Comparison of ENCODE assay signal across 1 cellular context in the genomic region with DNA sequence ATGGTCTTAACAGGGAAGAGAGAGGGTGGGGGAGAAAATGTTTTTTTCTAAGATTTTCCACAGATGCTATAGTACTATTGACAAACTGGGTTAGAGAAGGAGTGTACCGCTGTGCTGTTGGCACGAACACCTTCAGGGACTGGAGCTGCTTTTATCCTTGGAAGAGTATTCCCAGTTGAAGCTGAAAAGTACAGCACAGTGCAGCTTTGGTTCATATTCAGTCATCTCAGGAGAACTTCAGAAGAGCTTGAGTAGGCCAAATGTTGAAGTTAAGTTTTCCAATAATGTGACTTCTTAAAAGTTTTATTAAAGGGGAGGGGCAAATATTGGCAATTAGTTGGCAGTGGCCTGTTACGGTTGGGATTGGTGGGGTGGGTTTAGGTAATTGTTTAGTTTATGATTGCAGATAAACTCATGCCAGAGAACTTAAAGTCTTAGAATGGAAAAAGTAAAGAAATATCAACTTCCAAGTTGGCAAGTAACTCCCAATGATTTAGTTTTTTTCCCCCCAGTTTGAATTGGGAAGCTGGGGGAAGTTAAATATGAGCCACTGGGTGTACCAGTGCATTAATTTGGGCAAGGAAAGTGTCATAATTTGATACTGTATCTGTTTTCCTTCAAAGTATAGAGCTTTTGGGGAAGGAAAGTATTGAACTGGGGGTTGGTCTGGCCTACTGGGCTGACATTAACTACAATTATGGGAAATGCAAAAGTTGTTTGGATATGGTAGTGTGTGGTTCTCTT.
TF ChIP-seq lines count a peak whose summit lies in the region.

No MANE protein-coding gene starts in this region.

TF ChIP-seq in K562, 482 proteins besides CTCF, POLR2A, EP300 and RAD21 (continues in another document):
- TF ChIP-seq, protein P1, sequence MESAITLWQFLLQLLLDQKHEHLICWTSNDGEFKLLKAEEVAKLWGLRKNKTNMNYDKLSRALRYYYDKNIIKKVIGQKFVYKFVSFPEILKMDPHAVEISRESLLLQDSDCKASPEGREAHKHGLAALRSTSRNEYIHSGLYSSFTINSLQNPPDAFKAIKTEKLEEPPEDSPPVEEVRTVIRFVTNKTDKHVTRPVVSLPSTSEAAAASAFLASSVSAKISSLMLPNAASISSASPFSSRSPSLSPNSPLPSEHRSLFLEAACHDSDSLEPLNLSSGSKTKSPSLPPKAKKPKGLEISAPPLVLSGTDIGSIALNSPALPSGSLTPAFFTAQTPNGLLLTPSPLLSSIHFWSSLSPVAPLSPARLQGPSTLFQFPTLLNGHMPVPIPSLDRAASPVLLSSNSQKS (CRISPR knock-in tag; IDR thresholded peaks at IDR 0.05), result peak; percentile 27; the same call in 1 of the 2 replicates
- TF ChIP-seq BHLHE40 (IDR thresholded peaks at IDR 0.05; ENCODE audit: low read length), result no peak
- TF ChIP-seq ZNF354B (CRISPR knock-in tag; IDR thresholded peaks at IDR 0.05), result no peak; the same call in 1 of the 2 replicates
- TF ChIP-seq SRSF1 (IDR thresholded peaks at IDR 0.05; ENCODE audit: low read depth, low read length), result no peak
- no peak for TF ChIP-seq ETV5 (CRISPR knock-in tag; IDR thresholded peaks at IDR 0.05; ENCODE audit: low read depth)
- no peak for TF ChIP-seq MYNN (IDR thresholded peaks at IDR 0.05)
- TF ChIP-seq MYNN (CRISPR knock-in tag; IDR thresholded peaks at IDR 0.05), result no peak
- peak; percentile 6; the same call in 1 of the 2 replicates for TF ChIP-seq XRCC3 (IDR thresholded peaks at IDR 0.05)
- TF ChIP-seq CBX8 (IDR thresholded peaks at IDR 0.05; ENCODE audit: borderline replicate concordance, extremely low read depth, low read depth, low read length, poor library complexity, severe bottlenecking), result no peak
- no peak for TF ChIP-seq HNRNPK (IDR thresholded peaks at IDR 0.05; ENCODE audit: low read depth, low read length, poor library complexity, severe bottlenecking)
- no peak for TF ChIP-seq ZZZ3 (IDR thresholded peaks at IDR 0.05)
- TF ChIP-seq, protein P2, sequence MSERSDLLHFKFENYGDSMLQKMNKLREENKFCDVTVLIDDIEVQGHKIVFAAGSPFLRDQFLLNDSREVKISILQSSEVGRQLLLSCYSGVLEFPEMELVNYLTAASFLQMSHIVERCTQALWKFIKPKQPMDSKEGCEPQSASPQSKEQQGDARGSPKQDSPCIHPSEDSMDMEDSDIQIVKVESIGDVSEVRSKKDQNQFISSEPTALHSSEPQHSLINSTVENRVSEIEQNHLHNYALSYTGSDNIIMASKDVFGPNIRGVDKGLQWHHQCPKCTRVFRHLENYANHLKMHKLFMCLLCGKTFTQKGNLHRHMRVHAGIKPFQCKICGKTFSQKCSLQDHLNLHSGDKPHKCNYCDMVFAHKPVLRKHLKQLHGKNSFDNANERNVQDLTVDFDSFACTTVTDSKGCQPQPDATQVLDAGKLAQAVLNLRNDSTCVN (CRISPR knock-in tag; IDR thresholded peaks at IDR 0.05), result 0 out of 2 replicates have a peak, but pooled peaks have one; percentile 7
- TF ChIP-seq, protein P3, sequence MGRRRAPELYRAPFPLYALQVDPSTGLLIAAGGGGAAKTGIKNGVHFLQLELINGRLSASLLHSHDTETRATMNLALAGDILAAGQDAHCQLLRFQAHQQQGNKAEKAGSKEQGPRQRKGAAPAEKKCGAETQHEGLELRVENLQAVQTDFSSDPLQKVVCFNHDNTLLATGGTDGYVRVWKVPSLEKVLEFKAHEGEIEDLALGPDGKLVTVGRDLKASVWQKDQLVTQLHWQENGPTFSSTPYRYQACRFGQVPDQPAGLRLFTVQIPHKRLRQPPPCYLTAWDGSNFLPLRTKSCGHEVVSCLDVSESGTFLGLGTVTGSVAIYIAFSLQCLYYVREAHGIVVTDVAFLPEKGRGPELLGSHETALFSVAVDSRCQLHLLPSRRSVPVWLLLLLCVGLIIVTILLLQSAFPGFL (CRISPR knock-in tag; IDR thresholded peaks at IDR 0.05), result no peak
- TF ChIP-seq, protein P4, sequence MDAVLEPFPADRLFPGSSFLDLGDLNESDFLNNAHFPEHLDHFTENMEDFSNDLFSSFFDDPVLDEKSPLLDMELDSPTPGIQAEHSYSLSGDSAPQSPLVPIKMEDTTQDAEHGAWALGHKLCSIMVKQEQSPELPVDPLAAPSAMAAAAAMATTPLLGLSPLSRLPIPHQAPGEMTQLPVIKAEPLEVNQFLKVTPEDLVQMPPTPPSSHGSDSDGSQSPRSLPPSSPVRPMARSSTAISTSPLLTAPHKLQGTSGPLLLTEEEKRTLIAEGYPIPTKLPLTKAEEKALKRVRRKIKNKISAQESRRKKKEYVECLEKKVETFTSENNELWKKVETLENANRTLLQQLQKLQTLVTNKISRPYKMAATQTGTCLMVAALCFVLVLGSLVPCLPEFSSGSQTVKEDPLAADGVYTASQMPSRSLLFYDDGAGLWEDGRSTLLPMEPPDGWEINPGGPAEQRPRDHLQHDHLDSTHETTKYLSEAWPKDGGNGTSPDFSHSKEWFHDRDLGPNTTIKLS (IDR thresholded peaks at IDR 0.05; ENCODE audit: borderline replicate concordance, low read depth), result no peak
- peak; percentile 91 for TF ChIP-seq LCOR (CRISPR knock-in tag; IDR thresholded peaks at IDR 0.05)
- no peak for TF ChIP-seq MEIS2 (IDR thresholded peaks at IDR 0.05; ENCODE audit: partially characterized antibody)
- no peak for TF ChIP-seq ETV6 (IDR thresholded peaks at IDR 0.05; ENCODE audit: borderline replicate concordance in 1 of 2, low read depth in 2 of 2, low read length in 1 of 2)
- TF ChIP-seq ETV6 (CRISPR knock-in tag; IDR thresholded peaks at IDR 0.05; ENCODE audit: borderline replicate concordance), result no peak
- TF ChIP-seq TCF7 (IDR thresholded peaks at IDR 0.05; ENCODE audit: borderline replicate concordance), result no peak
- no peak for TF ChIP-seq ZNF263 (CRISPR knock-in tag; IDR thresholded peaks at IDR 0.05; ENCODE audit: borderline replicate concordance)
- TF ChIP-seq RNF2 (IDR thresholded peaks at IDR 0.05), result no peak
- no peak for TF ChIP-seq TAL1 (IDR thresholded peaks at IDR 0.05)
- no peak for TF ChIP-seq ZNF384 (IDR thresholded peaks at IDR 0.05; ENCODE audit: low read depth, low read length)
- no peak for TF ChIP-seq ZNF133 (CRISPR knock-in tag; IDR thresholded peaks at IDR 0.05)
- TF ChIP-seq EP400 (IDR thresholded peaks at IDR 0.05), result no peak
- TF ChIP-seq RHOXF2B (CRISPR knock-in tag; conservative IDR thresholded peaks at IDR 0.05), result 0 out of 2 replicates have a peak, but pooled peaks have one; percentile 16
- no peak; the same call in 1 of the 2 replicates for TF ChIP-seq ZNF3 (CRISPR knock-in tag; IDR thresholded peaks at IDR 0.05)
- peak; percentile 46; the same call in 1 of the 2 replicates for TF ChIP-seq PHB (CRISPR knock-in tag; IDR thresholded peaks at IDR 0.05)
- TF ChIP-seq MCM2 (IDR thresholded peaks at IDR 0.05; ENCODE audit: low read depth), result no peak
- TF ChIP-seq TAF9B (IDR thresholded peaks at IDR 0.05; ENCODE audit: partially characterized antibody), result no peak
- 0 out of 2 replicates have a peak, but pooled peaks have one; percentile 65 for TF ChIP-seq KAT7 (CRISPR knock-in tag; IDR thresholded peaks at IDR 0.05; ENCODE audit: borderline replicate concordance)
- TF ChIP-seq ARID2 (IDR thresholded peaks at IDR 0.05), result no peak
- TF ChIP-seq, protein P5, sequence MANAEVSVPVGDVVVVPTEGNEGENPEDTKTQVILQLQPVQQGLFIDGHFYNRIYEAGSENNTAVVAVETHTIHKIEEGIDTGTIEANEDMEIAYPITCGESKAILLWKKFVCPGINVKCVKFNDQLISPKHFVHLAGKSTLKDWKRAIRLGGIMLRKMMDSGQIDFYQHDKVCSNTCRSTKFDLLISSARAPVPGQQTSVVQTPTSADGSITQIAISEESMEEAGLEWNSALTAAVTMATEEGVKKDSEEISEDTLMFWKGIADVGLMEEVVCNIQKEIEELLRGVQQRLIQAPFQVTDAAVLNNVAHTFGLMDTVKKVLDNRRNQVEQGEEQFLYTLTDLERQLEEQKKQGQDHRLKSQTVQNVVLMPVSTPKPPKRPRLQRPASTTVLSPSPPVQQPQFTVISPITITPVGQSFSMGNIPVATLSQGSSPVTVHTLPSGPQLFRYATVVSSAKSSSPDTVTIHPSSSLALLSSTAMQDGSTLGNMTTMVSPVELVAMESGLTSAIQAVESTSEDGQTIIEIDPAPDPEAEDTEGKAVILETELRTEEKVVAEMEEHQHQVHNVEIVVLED (CRISPR knock-in tag; IDR thresholded peaks at IDR 0.05), result no peak
- TF ChIP-seq, protein P6, sequence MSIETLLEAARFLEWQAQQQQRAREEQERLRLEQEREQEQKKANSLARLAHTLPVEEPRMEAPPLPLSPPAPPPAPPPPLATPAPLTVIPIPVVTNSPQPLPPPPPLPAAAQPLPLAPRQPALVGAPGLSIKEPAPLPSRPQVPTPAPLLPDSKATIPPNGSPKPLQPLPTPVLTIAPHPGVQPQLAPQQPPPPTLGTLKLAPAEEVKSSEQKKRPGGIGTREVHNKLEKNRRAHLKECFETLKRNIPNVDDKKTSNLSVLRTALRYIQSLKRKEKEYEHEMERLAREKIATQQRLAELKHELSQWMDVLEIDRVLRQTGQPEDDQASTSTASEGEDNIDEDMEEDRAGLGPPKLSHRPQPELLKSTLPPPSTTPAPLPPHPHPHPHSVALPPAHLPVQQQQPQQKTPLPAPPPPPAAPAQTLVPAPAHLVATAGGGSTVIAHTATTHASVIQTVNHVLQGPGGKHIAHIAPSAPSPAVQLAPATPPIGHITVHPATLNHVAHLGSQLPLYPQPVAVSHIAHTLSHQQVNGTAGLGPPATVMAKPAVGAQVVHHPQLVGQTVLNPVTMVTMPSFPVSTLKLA (conservative IDR thresholded peaks at IDR 0.05), result no peak
- TF ChIP-seq NCOA1 (IDR thresholded peaks at IDR 0.05; ENCODE audit: low read depth), result no peak
- TF ChIP-seq CREB1 (IDR thresholded peaks at IDR 0.05), result peak; percentile 27; the same call in 1 of the 2 replicates
- TF ChIP-seq CREB1 (CRISPR knock-in tag; IDR thresholded peaks at IDR 0.05), result peak; percentile 31; the same call in 1 of the 2 replicates
- TF ChIP-seq RBM25 (IDR thresholded peaks at IDR 0.05; ENCODE audit: low read depth, low read length, severe bottlenecking), result no peak
- TF ChIP-seq CCNT2 (IDR thresholded peaks at IDR 0.05; ENCODE audit: borderline replicate concordance, extremely low read depth, insufficient read length, low read depth, low read length), result no peak
- peak; percentile 79 for TF ChIP-seq ZNF551 (CRISPR knock-in tag; IDR thresholded peaks at IDR 0.05)
- no peak for TF ChIP-seq HDAC2 (IDR thresholded peaks at IDR 0.05)
- peak; percentile 17; the same call in 1 of the 2 replicates for TF ChIP-seq MEF2A (IDR thresholded peaks at IDR 0.05; ENCODE audit: control insufficient read depth, low read depth, low read length)
- no peak for TF ChIP-seq POLR2H (tag; IDR thresholded peaks at IDR 0.05; ENCODE audit: low read depth)
- TF ChIP-seq ZNF124 (CRISPR knock-in tag; IDR thresholded peaks at IDR 0.05), result no peak
- no peak for TF ChIP-seq HMGN3 (IDR thresholded peaks at IDR 0.05; ENCODE audit: borderline replicate concordance, extremely low read depth, insufficient read length, low read depth, low read length)
- no peak for TF ChIP-seq PRMT5 (CRISPR knock-in tag; IDR thresholded peaks at IDR 0.05)
- no peak for TF ChIP-seq ZBTB8A (IDR thresholded peaks at IDR 0.05; ENCODE audit: partially characterized antibody)
- TF ChIP-seq EHMT2 (IDR thresholded peaks at IDR 0.05), result no peak
- TF ChIP-seq, protein P7, sequence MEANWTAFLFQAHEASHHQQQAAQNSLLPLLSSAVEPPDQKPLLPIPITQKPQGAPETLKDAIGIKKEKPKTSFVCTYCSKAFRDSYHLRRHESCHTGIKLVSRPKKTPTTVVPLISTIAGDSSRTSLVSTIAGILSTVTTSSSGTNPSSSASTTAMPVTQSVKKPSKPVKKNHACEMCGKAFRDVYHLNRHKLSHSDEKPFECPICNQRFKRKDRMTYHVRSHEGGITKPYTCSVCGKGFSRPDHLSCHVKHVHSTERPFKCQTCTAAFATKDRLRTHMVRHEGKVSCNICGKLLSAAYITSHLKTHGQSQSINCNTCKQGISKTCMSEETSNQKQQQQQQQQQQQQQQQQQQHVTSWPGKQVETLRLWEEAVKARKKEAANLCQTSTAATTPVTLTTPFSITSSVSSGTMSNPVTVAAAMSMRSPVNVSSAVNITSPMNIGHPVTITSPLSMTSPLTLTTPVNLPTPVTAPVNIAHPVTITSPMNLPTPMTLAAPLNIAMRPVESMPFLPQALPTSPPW (CRISPR knock-in tag; IDR thresholded peaks at IDR 0.05), result no peak
- no peak for TF ChIP-seq NFATC3 (IDR thresholded peaks at IDR 0.05)
- TF ChIP-seq, protein P8, sequence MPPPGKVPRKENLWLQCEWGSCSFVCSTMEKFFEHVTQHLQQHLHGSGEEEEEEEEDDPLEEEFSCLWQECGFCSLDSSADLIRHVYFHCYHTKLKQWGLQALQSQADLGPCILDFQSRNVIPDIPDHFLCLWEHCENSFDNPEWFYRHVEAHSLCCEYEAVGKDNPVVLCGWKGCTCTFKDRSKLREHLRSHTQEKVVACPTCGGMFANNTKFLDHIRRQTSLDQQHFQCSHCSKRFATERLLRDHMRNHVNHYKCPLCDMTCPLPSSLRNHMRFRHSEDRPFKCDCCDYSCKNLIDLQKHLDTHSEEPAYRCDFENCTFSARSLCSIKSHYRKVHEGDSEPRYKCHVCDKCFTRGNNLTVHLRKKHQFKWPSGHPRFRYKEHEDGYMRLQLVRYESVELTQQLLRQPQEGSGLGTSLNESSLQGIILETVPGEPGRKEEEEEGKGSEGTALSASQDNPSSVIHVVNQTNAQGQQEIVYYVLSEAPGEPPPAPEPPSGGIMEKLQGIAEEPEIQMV (tag; conservative IDR thresholded peaks at IDR 0.05; ENCODE audit: low read depth), result no peak
- no peak for TF ChIP-seq ZNF444 (CRISPR knock-in tag; IDR thresholded peaks at IDR 0.05)
- TF ChIP-seq ETV1 (tag; conservative IDR thresholded peaks at IDR 0.05; ENCODE audit: low read depth), result no peak
- TF ChIP-seq BCOR (IDR thresholded peaks at IDR 0.05), result no peak
- 0 out of 2 replicates have a peak, but pooled peaks have one; percentile 7 for TF ChIP-seq KLF16 (IDR thresholded peaks at IDR 0.05)
- 0 out of 2 replicates have a peak, but pooled peaks have one; percentile 31 for TF ChIP-seq SP1 (CRISPR knock-in tag; IDR thresholded peaks at IDR 0.05)
- no peak for TF ChIP-seq PRPF4 (IDR thresholded peaks at IDR 0.05; ENCODE audit: insufficient read depth, low read depth, low read length, poor library complexity, severe bottlenecking)
- no peak for TF ChIP-seq NR2C1 (IDR thresholded peaks at IDR 0.05)
- no peak for TF ChIP-seq NR2C1 (tag; IDR thresholded peaks at IDR 0.05)
- TF ChIP-seq NELFE (IDR thresholded peaks at IDR 0.05; ENCODE audit: insufficient read depth, insufficient read length), result no peak
- TF ChIP-seq, protein P9, sequence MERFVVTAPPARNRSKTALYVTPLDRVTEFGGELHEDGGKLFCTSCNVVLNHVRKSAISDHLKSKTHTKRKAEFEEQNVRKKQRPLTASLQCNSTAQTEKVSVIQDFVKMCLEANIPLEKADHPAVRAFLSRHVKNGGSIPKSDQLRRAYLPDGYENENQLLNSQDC (CRISPR knock-in tag; IDR thresholded peaks at IDR 0.05), result peak; percentile 3; the same call in 1 of the 2 replicates
- no peak for TF ChIP-seq HNRNPLL (IDR thresholded peaks at IDR 0.05; ENCODE audit: low read depth, low read length, poor library complexity, severe bottlenecking)
- TF ChIP-seq COPS2 (conservative IDR thresholded peaks at IDR 0.05), result no peak
- no peak for TF ChIP-seq SMARCB1 (IDR thresholded peaks at IDR 0.05; ENCODE audit: insufficient read length, low read depth)
- no peak for TF ChIP-seq PTRF (tag; IDR thresholded peaks at IDR 0.05)
- peak; percentile 53 for TF ChIP-seq U2AF1 (optimal IDR thresholded peaks at IDR 0.05; ENCODE audit: low read depth, low read length)
- no peak for TF ChIP-seq DMBX1 (CRISPR knock-in tag; IDR thresholded peaks at IDR 0.05; ENCODE audit: borderline replicate concordance)
- TF ChIP-seq SMAD4 (CRISPR knock-in tag; conservative IDR thresholded peaks at IDR 0.05), result no peak
